2 cellular contexts compared by ENCODE assay signal in genomic region chr2:36088716-36089328, GRCh38.
TF ChIP-seq lines count a peak whose summit lies in the region.

No MANE protein-coding gene starts in this region.

TF ChIP-seq in HepG2, 621 proteins besides CTCF, POLR2A, EP300 and RAD21 (continued from another document):
- TF ChIP-seq MNT (IDR thresholded peaks at IDR 0.05) (no peak), ZBTB44 (CRISPR knock-in tag; IDR thresholded peaks at IDR 0.05) (no peak), RBM39 (IDR thresholded peaks at IDR 0.05; ENCODE audit: low read depth, low read length, poor library complexity, severe bottlenecking) (no peak), ZNF326 (CRISPR knock-in tag; IDR thresholded peaks at IDR 0.05; ENCODE audit: borderline replicate concordance) (no peak), PRDM4 (CRISPR knock-in tag; IDR thresholded peaks at IDR 0.05; ENCODE audit: borderline replicate concordance) (no peak), SP4 (CRISPR knock-in tag; IDR thresholded peaks at IDR 0.05) (no peak), ZSCAN21 (CRISPR knock-in tag; IDR thresholded peaks at IDR 0.05; ENCODE audit: borderline replicate concordance) (no peak), MED8 (CRISPR knock-in tag; IDR thresholded peaks at IDR 0.05; ENCODE audit: insufficient replicate concordance) (no peak), BHLHE40 (IDR thresholded peaks at IDR 0.05; ENCODE audit: low read length) (no peak), MTF1 (CRISPR knock-in tag; IDR thresholded peaks at IDR 0.05) (no peak), NFIC (IDR thresholded peaks at IDR 0.05; ENCODE audit: low read length) (no peak)

TF ChIP-seq in WTC11, 78 proteins besides CTCF, POLR2A, EP300 and RAD21 (continued from another document):
- TF ChIP-seq AFF4 (CRISPR knock-in tag; IDR thresholded peaks at IDR 0.05; ENCODE audit: borderline replicate concordance) = no peak
- no peak for TF ChIP-seq E2F5 (CRISPR knock-in tag; IDR thresholded peaks at IDR 0.05)
- no peak for TF ChIP-seq OVOL2 (CRISPR knock-in tag; IDR thresholded peaks at IDR 0.05; ENCODE audit: borderline replicate concordance)
- TF ChIP-seq USF2 (CRISPR knock-in tag; IDR thresholded peaks at IDR 0.05) = no peak
- no peak for TF ChIP-seq ATF3 (CRISPR knock-in tag; conservative IDR thresholded peaks at IDR 0.05)
- TF ChIP-seq ZBTB21 (CRISPR knock-in tag; IDR thresholded peaks at IDR 0.05; ENCODE audit: borderline replicate concordance) = no peak
- no peak for TF ChIP-seq CDX4 (CRISPR knock-in tag; IDR thresholded peaks at IDR 0.05; ENCODE audit: borderline replicate concordance)
- TF ChIP-seq USF1 (CRISPR knock-in tag; IDR thresholded peaks at IDR 0.05) = no peak
- TF ChIP-seq ETV6 (CRISPR knock-in tag; IDR thresholded peaks at IDR 0.05) = no peak
- no peak for TF ChIP-seq E2F4 (CRISPR knock-in tag; IDR thresholded peaks at IDR 0.05; ENCODE audit: borderline replicate concordance, low read depth)
- TF ChIP-seq ZNF532 (CRISPR knock-in tag; IDR thresholded peaks at IDR 0.05; ENCODE audit: borderline replicate concordance) = no peak
- no peak for TF ChIP-seq JUN (CRISPR knock-in tag; IDR thresholded peaks at IDR 0.05)
- TF ChIP-seq FOXP4 (CRISPR knock-in tag; IDR thresholded peaks at IDR 0.05) = no peak
